In genomic region chr15:77495806-77496589, GRCh38 we compare ENCODE assay signal across 10 cellular contexts.
DNase-seq lines count a peak whose midpoint lies in the region; ATAC-seq and TF ChIP-seq lines count a peak whose summit lies in the region.
"Had no signal": no experiment of that assay in that cellular context is flagged by ENCODE, and none has a peak within 500 bp of the region (broad histone marks: within the 10 kb centered on the region; RNA-seq: fewer than 3 reads in every experiment).

No MANE protein-coding gene starts in this region.

- H2BK5ac ChIP-seq in mesendoderm (ENCODE audit: low read length) = no peak overlapping the region

- no peaks in the 10 kb centered on the region for H3F3A ChIP-seq in Loucy (ENCODE audit: low read depth)

- H3K9me3 ChIP-seq in Loucy (ENCODE audit: insufficient read depth, low read depth, low read length) = no peaks in the 10 kb centered on the region
- no peaks in the 10 kb centered on the region for H3K9me3 ChIP-seq in thyroid gland
- no peaks in the 10 kb centered on the region for H3K9me3 ChIP-seq in Karpas-422 (ENCODE audit: low read length)
- H3K9me3 ChIP-seq: mucosa of descending colon, Peyer's patch had no signal

- H3K4ac ChIP-seq in mesendoderm (ENCODE audit: low read depth, low read length) = no peak overlapping the region

- H2BK120ac ChIP-seq in mesendoderm (ENCODE audit: low read depth, low read length) = no peak overlapping the region

- H4K5ac ChIP-seq in mesendoderm (ENCODE audit: low read length) = no peak overlapping the region

- H3K79me2 ChIP-seq in Loucy (ENCODE audit: insufficient read depth, low read length) (no peaks in the 10 kb centered on the region), mesendoderm (ENCODE audit: control insufficient read depth, insufficient read depth, low read length) (no peaks in the 10 kb centered on the region), Karpas-422 (ENCODE audit: low read length) (no peaks in the 10 kb centered on the region)

- no peak overlapping the region for H2BK15ac ChIP-seq in mesendoderm (replicated peaks; ENCODE audit: low read depth)

- H3K36me3 ChIP-seq in Loucy (ENCODE audit: insufficient read depth, low read length) (no peaks in the 10 kb centered on the region), mesendoderm (ENCODE audit: control insufficient read depth, insufficient read depth, low read length) (no peaks in the 10 kb centered on the region), thyroid gland (no peaks in the 10 kb centered on the region), Karpas-422 (ENCODE audit: insufficient read depth, low read length) (no peaks in the 10 kb centered on the region)
- H3K36me3 ChIP-seq: Peyer's patch had no signal

- H3K27ac ChIP-seq in dorsolateral prefrontal cortex (peak overlapping the region; percentile 88 to 100 (median 99)), mesendoderm (ENCODE audit: low read depth, low read length) (no peak overlapping the region), thyroid gland (peak overlapping the region; percentile 26 to 78 (median 63)), Karpas-422 (ENCODE audit: low read length) (no peak overlapping the region)

- no CpG with 5 or more reads among the region's 11 CpGs for WGBS in mesendoderm (ENCODE audit: extremely low coverage, insufficient coverage, low lambda C conversion rate)
- 69 to 73% methylated on average over 11 of the region's 11 CpGs for whole genome bisulfite sequencing in thyroid gland, 2 donors

- no peak for DNase-seq in dorsolateral prefrontal cortex
- peak; percentile 78 for DNase-seq in mesendoderm
- DNase-seq in thyroid gland = peak in 1 of 2 donors; percentile 16
- DNase-seq in NCI-H146 treated with DMSO at 0.1 percent for 48 hours (lab: John Stamatoyannopoulos, UW; ENCODE audit: unreplicated experiment) = no peak
- no peak for DNase-seq in Karpas-422
- DNase-seq in cerebellar nuclear complex (lab: John Stamatoyannopoulos, UW) = no peak

- H3K9ac ChIP-seq in Loucy (ENCODE audit: low read depth, low read length, poor library complexity, severe bottlenecking) (peak overlapping the region; percentile 23), mesendoderm (ENCODE audit: low read length) (peak overlapping the region; percentile 33), Karpas-422 (ENCODE audit: low read length) (no peak overlapping the region)

- H3K79me1 ChIP-seq in mesendoderm (ENCODE audit: low read length) = no peaks in the 10 kb centered on the region

- H3K9me2 ChIP-seq in Loucy (replicated peaks; ENCODE audit: low read depth, low read length) (no peaks in the 10 kb centered on the region), Karpas-422 (replicated peaks; ENCODE audit: insufficient read depth, low read length) (no peaks in the 10 kb centered on the region)

- intact Hi-C loops in dorsolateral prefrontal cortex (cut with DNase I) (loop anchor here (2.0 to 10.0 kb wide), 7 partner anchors 75 to 379 kb away; partner anchors contain the start of genes LINGO1 (in 2 of the 2), HMG20A (in 1 of the 2) and PEAK1 (in 1 of the 2)), thyroid gland (cut with DNase I) (loop anchor here (5.0 to 10.0 kb wide), 2 partner anchors 71 to 379 kb away; partner anchors contain the start of genes HMG20A and PEAK1)

- H3K23ac ChIP-seq in mesendoderm (ENCODE audit: low read length) = no peak overlapping the region

- peak overlapping the region; percentile 23 for H3K4me2 ChIP-seq in Loucy (ENCODE audit: low read depth, low read length, poor library complexity, severe bottlenecking)
- no peak overlapping the region for H3K4me2 ChIP-seq in mesendoderm (ENCODE audit: low read length)
- H3K4me2 ChIP-seq in Karpas-422 (ENCODE audit: low read depth, low read length, poor library complexity, severe bottlenecking) = no peak overlapping the region

- no peak for TF ChIP-seq POLR2A in thyroid gland (IDR thresholded peaks at IDR 0.05)

- H3K27me3 ChIP-seq in Loucy (ENCODE audit: insufficient read depth, low read length, poor library complexity, severe bottlenecking) = no peaks in the 10 kb centered on the region
- no peaks in the 10 kb centered on the region for H3K27me3 ChIP-seq in dorsolateral prefrontal cortex
- no peaks in the 10 kb centered on the region for H3K27me3 ChIP-seq in mesendoderm (ENCODE audit: insufficient read depth, low read length, poor library complexity)
- no peaks in the 10 kb centered on the region for H3K27me3 ChIP-seq in thyroid gland
- 0 out of 2 replicates have a peak, but pooled peaks cover 2% of the 10 kb centered on the region for H3K27me3 ChIP-seq in Karpas-422 (ENCODE audit: low read length)
- H3K27me3 ChIP-seq: Peyer's patch had no signal

- no peak overlapping the region for H3K18ac ChIP-seq in mesendoderm (ENCODE audit: low read length)

- ATAC-seq in HG02763 (IDR thresholded peaks at IDR 0.05; ENCODE audit: unreplicated experiment) = no peak

- no peak overlapping the region for H4K8ac ChIP-seq in mesendoderm (ENCODE audit: low read depth, low read length)

- TF ChIP-seq CTCF in Loucy (conservative IDR thresholded peaks at IDR 0.05; ENCODE audit: low read length) (no peak), dorsolateral prefrontal cortex (IDR thresholded peaks at IDR 0.05 in 54 of 56, conservative IDR thresholded peaks at IDR 0.05 in 2 of 56; ENCODE audit: low read depth in 1 of 56, partially characterized antibody in 56 of 56) (no peak), thyroid gland (IDR thresholded peaks at IDR 0.05) (no peak)

- no peaks in the 10 kb centered on the region for H4K20me1 ChIP-seq in Loucy (ENCODE audit: insufficient read depth, low read length, poor library complexity, severe bottlenecking)
- H4K20me1 ChIP-seq in Karpas-422 (ENCODE audit: insufficient read depth, low read depth, low read length) = peaks cover 3% of the 10 kb centered on the region; the same call in 1 of the 2 replicates

- peak overlapping the region; percentile 53 for H3K56ac ChIP-seq in mesendoderm (ENCODE audit: low read length)

- no peak overlapping the region for H3K4me3 ChIP-seq in Loucy (ENCODE audit: low read length, poor library complexity, severe bottlenecking)
- H3K4me3 ChIP-seq in dorsolateral prefrontal cortex = peak overlapping the region in 7 of 59 donors; percentile 23 to 60 (median 47)
- no peak overlapping the region for H3K4me3 ChIP-seq in mesendoderm (ENCODE audit: low read length)
- no peak overlapping the region for H3K4me3 ChIP-seq in thyroid gland (replicated peaks in 1 of 3)
- no peak overlapping the region for H3K4me3 ChIP-seq in Karpas-422 (ENCODE audit: low read length)
- H3K4me3 ChIP-seq: mucosa of descending colon, Peyer's patch had no signal

- H2AFZ ChIP-seq in Loucy (ENCODE audit: low read length) = no peak overlapping the region
- no peak overlapping the region for H2AFZ ChIP-seq in Karpas-422 (ENCODE audit: low read length)

- H2AK5ac ChIP-seq in mesendoderm (ENCODE audit: low read length) = no peak overlapping the region

- H3K4me1 ChIP-seq in Loucy (ENCODE audit: insufficient read depth, low read length, poor library complexity, severe bottlenecking) (peaks cover 27% of the 10 kb centered on the region), mesendoderm (ENCODE audit: control insufficient read depth, low read depth, low read length) (peaks cover 5% of the 10 kb centered on the region), thyroid gland (peaks cover 32 to 37% of the 10 kb centered on the region in 2 donors), Karpas-422 (ENCODE audit: low read length) (peaks cover 12% of the 10 kb centered on the region)

Comparison
In these comparisons a context has a peak if more than half of its experiments do, and no peak if none do; other contexts are left out.
1. H3K27ac ChIP-seq: peak in dorsolateral prefrontal cortex (59 of 59) and thyroid gland (3 of 3); none in mesendoderm (single experiment) and Karpas-422 (single experiment).